In the genomic region with DNA sequence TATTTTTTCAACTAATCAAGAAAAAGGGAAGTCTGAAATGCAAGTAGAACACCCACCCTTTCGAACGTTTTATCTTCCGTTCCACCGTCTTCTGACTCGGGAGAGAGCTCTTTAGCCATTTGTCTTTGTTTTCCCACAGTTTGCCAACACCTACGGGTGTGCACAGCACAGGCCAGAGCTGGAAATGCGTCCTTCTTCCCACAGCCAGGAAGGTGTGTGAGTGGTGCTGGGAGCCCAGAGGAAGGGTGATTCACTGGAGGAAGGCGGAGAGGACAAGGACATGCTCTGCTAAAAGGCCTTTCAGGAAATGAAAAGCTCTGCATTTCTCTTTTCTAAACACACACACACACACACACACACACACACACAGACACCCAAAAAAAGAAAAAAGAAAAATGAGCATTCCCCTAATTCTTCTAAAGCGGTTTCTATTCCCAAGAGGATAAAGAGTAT, we compare ENCODE assay signal across 8 cellular contexts. TPM values are rescaled to one million over a fixed set of nuclear protein-coding genes. Genes with fewer than 3 reads are reported as not detected.
DNase-seq lines count a peak whose midpoint lies in the region; ATAC-seq and TF ChIP-seq lines count a peak whose summit lies in the region.

No MANE protein-coding gene starts in this region.

- peak; percentile 49 to 59 for ATAC-seq in stimulated activated naive B cell treated with anti-CD40 and anti-IgM and Interleukin-4, amounts not matched to agents 10 μg/mL and 1 μg/mL and 100 μg/mL, for 72 hours (replicated peaks)

- CTCF ChIA-PET in MCF 10A (lab: Yijun Ruan, JAX) = interaction anchor here (0.7 to 5.9 kb wide), 12 partner anchors 9 to 962 kb away, joined by 3 to 49 read pairs (median 4); a partner anchor contains a TSS

- peak overlapping the region; percentile 74; the same call in 1 of the 2 replicates for H3K4me3 Mint-ChIP-seq in HFFc6
- peak overlapping the region; percentile 75 for H3K4me3 Mint-ChIP-seq in MCF 10A (ENCODE audit: unreplicated experiment)
- peak overlapping the region; percentile 78 to 79 for H3K4me3 Mint-ChIP-seq in stimulated activated naive B cell treated with anti-CD40 and anti-IgM and Interleukin-4, amounts not matched to agents 10 μg/mL and 1 μg/mL and 100 μg/mL, for 72 hours

- POLR2A ChIA-PET in MCF 10A (lab: Yijun Ruan, JAX) = interaction anchor here (0.7 to 9.3 kb wide), 24 partner anchors 8 to 1278 kb away, joined by 3 to 242 read pairs (median 5); a partner anchor contains a TSS

- intact Hi-C loops in MCF 10A (cut with micrococcal nuclease) = loop anchor here (1.0 to 2.0 kb wide), 2 partner anchors 26 to 43 kb away; no protein-coding TSS in a partner anchor

- no TSS peak for BruUV-seq in MCF 10A (replicated peaks; lab: Mats Ljungman, UMichigan)

- no peaks in the 10 kb centered on the region for H3K9me3 Mint-ChIP-seq in HFFc6
- no peaks in the 10 kb centered on the region for H3K9me3 Mint-ChIP-seq in MCF 10A (ENCODE audit: unreplicated experiment)
- no peaks in the 10 kb centered on the region for H3K9me3 Mint-ChIP-seq in stimulated activated naive B cell treated with anti-CD40 and anti-IgM and Interleukin-4, amounts not matched to agents 10 μg/mL and 1 μg/mL and 100 μg/mL, for 72 hours

- H3K4me1 Mint-ChIP-seq in HFFc6 (ENCODE audit: low read depth) (peaks cover 34% of the 10 kb centered on the region), MCF 10A (ENCODE audit: insufficient read depth, unreplicated experiment) (peaks cover 38% of the 10 kb centered on the region)
- peaks cover 52 to 73% of the 10 kb centered on the region in 2 donors for H3K4me1 Mint-ChIP-seq in stimulated activated naive B cell treated with anti-CD40 and anti-IgM and Interleukin-4, amounts not matched to agents 10 μg/mL and 1 μg/mL and 100 μg/mL, for 72 hours

- H3K36me3 Mint-ChIP-seq in HFFc6 (ENCODE audit: low read depth) (peaks cover 6% of the 10 kb centered on the region), MCF 10A (ENCODE audit: insufficient read depth, unreplicated experiment) (peaks cover 7% of the 10 kb centered on the region)
- H3K36me3 Mint-ChIP-seq in stimulated activated naive B cell treated with anti-CD40 and anti-IgM and Interleukin-4, amounts not matched to agents 10 μg/mL and 1 μg/mL and 100 μg/mL, for 72 hours = peaks cover 16 to 24% of the 10 kb centered on the region in 2 donors

- peaks cover 6% of the 10 kb centered on the region for H3K27me3 Mint-ChIP-seq in HFFc6 (ENCODE audit: insufficient read depth)
- no peaks in the 10 kb centered on the region for H3K27me3 Mint-ChIP-seq in MCF 10A (ENCODE audit: insufficient read depth, unreplicated experiment)
- no peaks in the 10 kb centered on the region for H3K27me3 Mint-ChIP-seq in stimulated activated naive B cell treated with anti-CD40 and anti-IgM and Interleukin-4, amounts not matched to agents 10 μg/mL and 1 μg/mL and 100 μg/mL, for 72 hours

- TF ChIP-seq CTCF in HFFc6 (IDR thresholded peaks at IDR 0.05) (no peak), MCF 10A (IDR thresholded peaks at IDR 0.05; ENCODE audit: unreplicated experiment) (no peak)

- no peak for DNase-seq in HFFc6
- DNase-seq in MCF 10A (ENCODE audit: unreplicated experiment) = peak; percentile 94
- DNase-seq in iris pigment epithelial cell (ENCODE audit: low read depth) = peak; percentile 81
- no peak for DNase-seq in stimulated activated naive B cell treated with anti-CD40 and anti-IgM and Interleukin-4, amounts not matched to agents 10 μg/mL and 1 μg/mL and 100 μg/mL, for 72 hours
- DNase-seq in NCI-H128 (lab: John Stamatoyannopoulos, UW; ENCODE audit: unreplicated experiment) = no peak
- no peak for DNase-seq in stimulated activated CD8-positive, alpha-beta memory T cell treated with anti-CD3 and anti-CD28 coated beads, Interleukin-4, amount 100 ng/mL, for 48 hours
- no peak for DNase-seq in effector CD8-positive, alpha-beta T cell (lab: John Stamatoyannopoulos, UW)
- no peak for DNase-seq in activated CD8-positive, alpha-beta memory T cell treated with anti-CD3 and anti-CD28 coated beads for 24 hours

- peak overlapping the region; percentile 72 for H3K27ac Mint-ChIP-seq in HFFc6
- peak overlapping the region; percentile 98 for H3K27ac Mint-ChIP-seq in MCF 10A (ENCODE audit: low read depth, unreplicated experiment)
- H3K27ac Mint-ChIP-seq in stimulated activated naive B cell treated with anti-CD40 and anti-IgM and Interleukin-4, amounts not matched to agents 10 μg/mL and 1 μg/mL and 100 μg/mL, for 72 hours = peak overlapping the region; percentile 92

RNA-seq across cellular contexts. Expression of a gene that starts 18.5 kb away (rescaled TPM):
- total RNA-seq in HFFc6 (2021; fragmentation: NEBNext Ultra II Directional; extraction: Animal tissue kit (Norgen Biotek cat#: 25700)) = 10 to 100 TPM; 23.1 to 27.3 (median 25.3) TPM
- total RNA-seq in MCF 10A (2022) = 10.8 and 11.4 TPM in 2 replicates

RNA-seq across cellular contexts. Expression of a gene that starts 41.5 kb away (rescaled TPM):
- total RNA-seq in HFFc6 (2021; fragmentation: NEBNext Ultra II Directional; extraction: Animal tissue kit (Norgen Biotek cat#: 25700)) = 10 to 100 TPM; 27.7 to 35.6 (median 32.6) TPM
- total RNA-seq in MCF 10A (2022) = 48.5 and 55.6 TPM in 2 replicates

RNA-seq across cellular contexts. Expression of a gene that starts 59.0 kb away (rescaled TPM):
- not detected for total RNA-seq in HFFc6 (2021; fragmentation: NEBNext Ultra II Directional; extraction: Animal tissue kit (Norgen Biotek cat#: 25700))
- total RNA-seq in MCF 10A (2022) = not detected in 2 replicates

Comparison
In these comparisons a context has a peak if more than half of its experiments do, and no peak if none do; other contexts are left out.
1. DNase-seq: peak in MCF 10A (single experiment) and iris pigment epithelial cell (single experiment); none in HFFc6 (single experiment), stimulated activated naive B cell treated with anti-CD40 and anti-IgM and Interleukin-4, amounts not matched to agents 10 μg/mL and 1 μg/mL and 100 μg/mL, for 72 hours (single experiment), NCI-H128 (single experiment), stimulated activated CD8-positive, alpha-beta memory T cell treated with anti-CD3 and anti-CD28 coated beads, Interleukin-4, amount 100 ng/mL, for 48 hours (single experiment), effector CD8-positive, alpha-beta T cell (single experiment) and activated CD8-positive, alpha-beta memory T cell treated with anti-CD3 and anti-CD28 coated beads for 24 hours (single experiment).
2. Peak in every context shown above with its lines, with median percentiles within 50 percentile points of each other: H3K27ac Mint-ChIP-seq and H3K4me3 Mint-ChIP-seq.